Comparison of ENCODE assay signal across 29 cellular contexts in the genomic region with DNA sequence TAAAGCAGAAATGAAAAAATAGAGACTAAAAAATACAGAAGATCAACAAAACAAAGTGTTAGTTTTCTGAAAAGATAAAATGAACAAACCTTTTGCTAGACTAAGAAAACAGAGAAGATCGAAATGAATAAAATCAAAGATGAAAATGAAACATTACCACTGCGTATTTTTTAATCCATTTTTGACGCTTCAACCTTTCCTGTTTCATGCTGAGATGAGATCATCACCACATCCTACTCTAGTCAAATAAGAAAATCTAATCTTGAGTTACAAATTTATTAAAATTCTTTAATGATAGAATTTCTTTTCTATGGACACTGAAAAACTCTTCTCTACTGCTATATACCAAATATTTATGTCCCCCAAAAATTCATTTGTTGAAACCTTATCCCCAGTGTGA.
"Had no signal": no experiment of that assay in that cellular context is flagged by ENCODE, and none has a peak within 500 bp of the region (broad histone marks: within the 10 kb centered on the region; RNA-seq: fewer than 3 reads in every experiment).

No MANE protein-coding gene starts in this region.

- H3K4me1 ChIP-seq: neural progenitor cell, parathyroid adenoma, psoas muscle, right lobe of liver, sigmoid colon, suprapubic skin, testis, tibial artery, transverse colon, upper lobe of right lung, uterus had no signal

- H3K4me3 Mint-ChIP-seq: naive thymus-derived CD4-positive, alpha-beta T cell; nephron; neural progenitor cell; stimulated activated memory B cell treated with anti-CD40 and anti-IgM and Interleukin-4, amounts not matched to agents 10 μg/mL and 1 μg/mL and 100 μg/mL, for 72 hours; stimulated activated naive CD8-positive, alpha-beta T cell treated with anti-CD3 and anti-CD28 coated beads, Interleukin-15, amount 100 ng/mL, for 72 hours; type B pancreatic cell had no signal

- H3K27me3 ChIP-seq: neural progenitor cell, ovary, right lobe of liver, sigmoid colon, suprapubic skin, testis, tibial artery, transverse colon, upper lobe of right lung, uterus had no signal

- ATAC-seq: naive thymus-derived CD4-positive, alpha-beta T cell; psoas muscle; right cardiac atrium; right lobe of liver; stimulated activated memory B cell treated with anti-CD40 and anti-IgM and Interleukin-4, amounts not matched to agents 10 μg/mL and 1 μg/mL and 100 μg/mL, for 72 hours; stimulated activated naive CD8-positive, alpha-beta T cell treated with anti-CD3 and anti-CD28 coated beads, Interleukin-15, amount 100 ng/mL, for 72 hours; stimulated activated naive CD8-positive, alpha-beta T cell treated with anti-CD3 and anti-CD28 coated beads, Interleukin-15, Interleukin-2, amounts not matched to agents 100 U/mL and 50 U/mL, for 24 hours; upper lobe of right lung had no signal

- H3K27ac ChIP-seq: neural progenitor cell, ovary, parathyroid adenoma, psoas muscle, right lobe of liver, sigmoid colon, suprapubic skin, testis, tibial artery, transverse colon, upper lobe of right lung, uterus had no signal

- H3K9me3 Mint-ChIP-seq: stimulated activated memory B cell treated with anti-CD40 and anti-IgM and Interleukin-4, amounts not matched to agents 10 μg/mL and 1 μg/mL and 100 μg/mL, for 72 hours; type B pancreatic cell had no signal

- H3K4me3 ChIP-seq: neural progenitor cell, ovary, psoas muscle, right lobe of liver, sigmoid colon, suprapubic skin, testis, tibial artery, transverse colon, upper lobe of right lung, uterus had no signal

- H3K4me1 Mint-ChIP-seq: nephron; neural progenitor cell; stimulated activated memory B cell treated with anti-CD40 and anti-IgM and Interleukin-4, amounts not matched to agents 10 μg/mL and 1 μg/mL and 100 μg/mL, for 72 hours; stimulated activated naive CD8-positive, alpha-beta T cell treated with anti-CD3 and anti-CD28 coated beads, Interleukin-15, amount 100 ng/mL, for 72 hours had no signal

- DNase-seq: naive thymus-derived CD4-positive, alpha-beta T cell; occipital lobe; ovary; posterior cingulate gyrus; psoas muscle; right cardiac atrium; right lobe of liver; sigmoid colon; small intestine; stimulated activated CD4-positive, alpha-beta T cell treated with anti-CD3 and anti-CD28 coated beads, Interleukin-15, amount 100 ng/mL, for 24 hours; stimulated activated CD4-positive, alpha-beta T cell treated with anti-CD3 and anti-CD28 coated beads, Interleukin-2, amount 100 ng/mL, for 24 hours; stimulated activated CD4-positive, alpha-beta T cell treated with anti-CD3 and anti-CD28 coated beads, Interleukin-2, amount 100 ng/mL, for 48 hours; stimulated activated CD4-positive, alpha-beta T cell treated with anti-CD3 and anti-CD28 coated beads, Interleukin-4, amount 100 ng/mL, for 24 hours; stimulated activated naive CD4-positive, alpha-beta T cell; stimulated activated naive CD8-positive, alpha-beta T cell treated with anti-CD3 and anti-CD28 coated beads, Interleukin-15, amount 100 ng/mL, for 72 hours; stimulated activated naive CD8-positive, alpha-beta T cell treated with anti-CD3 and anti-CD28 coated beads, Interleukin-15, Interleukin-2, amounts not matched to agents 100 U/mL and 50 U/mL, for 24 hours; substantia nigra; testis; tibial artery; transverse colon; upper lobe of right lung; uterus had no signal

- H3K9me3 ChIP-seq: psoas muscle, right lobe of liver, sigmoid colon, testis, transverse colon, upper lobe of right lung had no signal

- H3K27ac Mint-ChIP-seq: naive thymus-derived CD4-positive, alpha-beta T cell; nephron; neural progenitor cell; progenitor cell of endocrine pancreas; stimulated activated memory B cell treated with anti-CD40 and anti-IgM and Interleukin-4, amounts not matched to agents 10 μg/mL and 1 μg/mL and 100 μg/mL, for 72 hours; stimulated activated naive CD8-positive, alpha-beta T cell treated with anti-CD3 and anti-CD28 coated beads, Interleukin-15, amount 100 ng/mL, for 72 hours; type B pancreatic cell had no signal

- H3K27me3 Mint-ChIP-seq: naive thymus-derived CD4-positive, alpha-beta T cell; progenitor cell of endocrine pancreas; stimulated activated memory B cell treated with anti-CD40 and anti-IgM and Interleukin-4, amounts not matched to agents 10 μg/mL and 1 μg/mL and 100 μg/mL, for 72 hours; stimulated activated naive CD8-positive, alpha-beta T cell treated with anti-CD3 and anti-CD28 coated beads, Interleukin-15, amount 100 ng/mL, for 72 hours; type B pancreatic cell had no signal

- H3K36me3 ChIP-seq: neural progenitor cell, ovary, right lobe of liver, transverse colon, upper lobe of right lung, uterus had no signal
